26 cellular contexts compared by ENCODE assay signal in the genomic region with DNA sequence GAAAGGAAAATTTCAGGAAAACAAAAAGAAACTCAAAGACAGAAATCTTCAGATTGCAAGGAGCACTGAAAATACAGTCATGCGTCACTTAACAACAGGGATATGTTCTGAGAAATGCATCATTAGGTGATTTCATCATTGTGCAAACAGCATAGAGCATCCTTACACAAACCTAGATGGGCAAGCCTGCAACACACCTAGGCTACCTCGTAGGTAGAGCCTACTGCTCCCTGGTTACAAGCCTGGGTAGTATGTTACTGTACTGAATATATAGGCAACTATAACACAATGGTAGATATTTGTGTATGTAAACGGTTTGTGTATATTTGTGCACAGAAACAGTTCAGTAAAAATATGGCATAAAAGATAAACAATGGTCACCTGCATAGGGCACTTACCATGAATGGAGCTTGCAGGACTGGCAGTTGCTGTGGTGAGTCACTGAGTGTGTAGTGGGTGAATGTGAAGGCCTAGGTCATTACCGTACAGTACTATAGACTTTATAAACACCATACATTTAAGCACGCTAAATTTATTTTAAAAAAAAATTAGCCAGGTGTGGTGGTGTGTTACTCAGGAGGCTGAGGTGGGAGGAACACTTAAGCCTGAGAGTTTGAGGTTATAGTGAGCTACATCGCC.
"Had no signal": no experiment of that assay in that cellular context is flagged by ENCODE, and none has a peak within 500 bp of the region (broad histone marks: within the 10 kb centered on the region; RNA-seq: fewer than 3 reads in every experiment).

No MANE protein-coding gene starts in this region.

- H3K36me3 Mint-ChIP-seq: activated naive CD8-positive, alpha-beta T cell treated with anti-CD3 and anti-CD28 coated beads, Interleukin-2, amount 10 ng/mL, durations not matched to agents 7 days and 5 days; stimulated activated effector memory CD8-positive, alpha-beta T cell treated with anti-CD3 and anti-CD28 coated beads, Interleukin-12 subunit alpha, Interleukin-12 subunit beta, amount 100 ng/mL, for 72 hours had no signal

- DNase-seq: activated CD4-positive, alpha-beta T cell treated with anti-CD3 and anti-CD28 coated beads for 4 hours; activated CD4-positive, alpha-beta T cell treated with anti-CD3 and anti-CD28 coated beads, Interleukin-2, amount 50 U/mL, for 48 hours; activated CD4-positive, CD25-positive, alpha-beta regulatory T cell; activated effector memory CD4-positive, alpha-beta T cell treated with Interleukin-2 at 50 U/mL for 16 hours; activated naive CD4-positive, alpha-beta T cell treated with anti-CD3 and anti-CD28 coated beads for 36 hours; activated naive CD8-positive, alpha-beta T cell treated with anti-CD3 and anti-CD28 coated beads, Interleukin-2, amount 10 ng/mL, durations not matched to agents 7 days and 5 days; activated T-cell treated with anti-CD3 and anti-CD28 coated beads, Interleukin-2, amount 50 U/mL, for 72 hours; amniotic stem cell; colonic mucosa; dorsolateral prefrontal cortex; esophagus squamous epithelium; gastrocnemius medialis; hippocampal formation; pancreas; psoas muscle; right cardiac atrium; stimulated activated CD4-positive, alpha-beta T cell treated with anti-CD3 and anti-CD28 coated beads, Interleukin-1b, Interleukin-23, amount 100 ng/mL, for 48 hours; stomach; T1000 had no signal

- H3K36me3 ChIP-seq: breast epithelium, colonic mucosa, pancreas had no signal

- H3K4me3 Mint-ChIP-seq: activated naive CD4-positive, alpha-beta T cell treated with anti-CD3 and anti-CD28 coated beads for 36 hours; activated naive CD8-positive, alpha-beta T cell treated with anti-CD3 and anti-CD28 coated beads, Interleukin-2, amount 10 ng/mL, durations not matched to agents 7 days and 5 days; activated T-cell treated with anti-CD3 and anti-CD28 coated beads, Interleukin-2, amount 50 U/mL, for 72 hours; memory B cell; nephron; stimulated activated effector memory CD8-positive, alpha-beta T cell treated with anti-CD3 and anti-CD28 coated beads, Interleukin-12 subunit alpha, Interleukin-12 subunit beta, amount 100 ng/mL, for 72 hours had no signal

- H3K4me1 ChIP-seq: breast epithelium, colonic mucosa, esophagus squamous epithelium, gastrocnemius medialis, pancreas, psoas muscle, suprapubic skin, tibial nerve had no signal

- H3K4me3 ChIP-seq: breast epithelium, colonic mucosa, dorsolateral prefrontal cortex, esophagus squamous epithelium, gastrocnemius medialis, pancreas, psoas muscle, skin epidermis, stomach, suprapubic skin, tibial nerve had no signal

- H3K27ac ChIP-seq: breast epithelium, colonic mucosa, esophagus squamous epithelium, gastrocnemius medialis, pancreas, psoas muscle, skin epidermis, stomach, suprapubic skin, tibial nerve had no signal

- H3K4me1 Mint-ChIP-seq: activated naive CD8-positive, alpha-beta T cell treated with anti-CD3 and anti-CD28 coated beads, Interleukin-2, amount 10 ng/mL, durations not matched to agents 7 days and 5 days; nephron; stimulated activated effector memory CD8-positive, alpha-beta T cell treated with anti-CD3 and anti-CD28 coated beads, Interleukin-12 subunit alpha, Interleukin-12 subunit beta, amount 100 ng/mL, for 72 hours had no signal

- H3K9me3 Mint-ChIP-seq: activated naive CD4-positive, alpha-beta T cell treated with anti-CD3 and anti-CD28 coated beads for 36 hours; activated naive CD8-positive, alpha-beta T cell treated with anti-CD3 and anti-CD28 coated beads, Interleukin-2, amount 10 ng/mL, durations not matched to agents 7 days and 5 days; activated T-cell treated with anti-CD3 and anti-CD28 coated beads, Interleukin-2, amount 50 U/mL, for 72 hours; memory B cell; nephron; stimulated activated effector memory CD8-positive, alpha-beta T cell treated with anti-CD3 and anti-CD28 coated beads, Interleukin-12 subunit alpha, Interleukin-12 subunit beta, amount 100 ng/mL, for 72 hours had no signal

- H3K27me3 Mint-ChIP-seq: activated naive CD8-positive, alpha-beta T cell treated with anti-CD3 and anti-CD28 coated beads, Interleukin-2, amount 10 ng/mL, durations not matched to agents 7 days and 5 days; memory B cell had no signal

- ATAC-seq: activated T-cell treated with anti-CD3 and anti-CD28 coated beads, Interleukin-2, amount 50 U/mL, for 72 hours; gastrocnemius medialis; pancreas; psoas muscle; right cardiac atrium; stimulated activated effector memory CD8-positive, alpha-beta T cell treated with anti-CD3 and anti-CD28 coated beads, Interleukin-12 subunit alpha, Interleukin-12 subunit beta, amount 100 ng/mL, for 72 hours had no signal

- H3K9me3 ChIP-seq: breast epithelium, colonic mucosa, esophagus squamous epithelium, gastrocnemius medialis, pancreas, psoas muscle, stomach, suprapubic skin, tibial nerve had no signal

- H3K27ac Mint-ChIP-seq: activated naive CD4-positive, alpha-beta T cell treated with anti-CD3 and anti-CD28 coated beads for 36 hours; activated naive CD8-positive, alpha-beta T cell treated with anti-CD3 and anti-CD28 coated beads, Interleukin-2, amount 10 ng/mL, durations not matched to agents 7 days and 5 days; memory B cell; nephron had no signal

- H3K27me3 ChIP-seq: breast epithelium, colonic mucosa, dorsolateral prefrontal cortex, esophagus squamous epithelium, gastrocnemius medialis, pancreas, stomach, suprapubic skin, tibial nerve had no signal
